Comparison of ENCODE assay signal across 17 cellular contexts in genomic region chr20:3869839-3870634, GRCh38. TPM values are rescaled to one million over a fixed set of nuclear protein-coding genes. Genes with fewer than 3 reads are reported as not detected.
DNase-seq lines count a peak whose midpoint lies in the region; ATAC-seq and TF ChIP-seq lines count a peak whose summit lies in the region.
"Had no signal": no experiment of that assay in that cellular context is flagged by ENCODE, and none has a peak within 500 bp of the region (broad histone marks: within the 10 kb centered on the region; RNA-seq: fewer than 3 reads in every experiment).

No MANE protein-coding gene starts in this region.

- H3K27ac Mint-ChIP-seq in endothelial cell (ENCODE audit: unreplicated experiment), result peak overlapping the region; percentile 61
- peak overlapping the region in 3 of 9 donors; percentile 22 to 77 (median 31) for H3K27ac Mint-ChIP-seq in naive thymus-derived CD4-positive, alpha-beta T cell
- H3K27ac Mint-ChIP-seq in activated naive CD4-positive, alpha-beta T cell treated with anti-CD3 and anti-CD28 coated beads, Interleukin-2, amount 50 U/mL, for 72 hours, result no peak overlapping the region

- no peak overlapping the region for H3K4me3 Mint-ChIP-seq in endothelial cell (ENCODE audit: unreplicated experiment)
- no peak overlapping the region for H3K4me3 Mint-ChIP-seq in naive thymus-derived CD4-positive, alpha-beta T cell

- CTCF ChIA-PET in naive thymus-derived CD4-positive, alpha-beta T cell (lab: Charles Lee), result no interaction called here

- no peaks in the 10 kb centered on the region for H3K27me3 ChIP-seq in cardiac muscle cell
- H3K27me3 ChIP-seq in heart right ventricle, result no peaks in the 10 kb centered on the region
- no peaks in the 10 kb centered on the region for H3K27me3 ChIP-seq in naive thymus-derived CD4-positive, alpha-beta T cell (ENCODE audit: control insufficient read depth in 2 of 2, insufficient read depth in 2 of 2, low read length in 2 of 2)

- H3K4me3 ChIP-seq in cardiac muscle cell (no peak overlapping the region), heart right ventricle (no peak overlapping the region)
- no peak overlapping the region for H3K4me3 ChIP-seq in naive thymus-derived CD4-positive, alpha-beta T cell (ENCODE audit: low read length)

- H3K9me3 Mint-ChIP-seq in endothelial cell (ENCODE audit: unreplicated experiment), result no peaks in the 10 kb centered on the region
- H3K9me3 Mint-ChIP-seq in naive thymus-derived CD4-positive, alpha-beta T cell, result no peaks in the 10 kb centered on the region
- no peaks in the 10 kb centered on the region for H3K9me3 Mint-ChIP-seq in activated naive CD4-positive, alpha-beta T cell treated with anti-CD3 and anti-CD28 coated beads, Interleukin-2, amount 50 U/mL, for 72 hours

- peak overlapping the region; percentile 48 for H3K27ac ChIP-seq in cardiac muscle cell
- no peak overlapping the region for H3K27ac ChIP-seq in heart right ventricle
- H3K27ac ChIP-seq in naive thymus-derived CD4-positive, alpha-beta T cell (ENCODE audit: low read depth, low read length), result peak overlapping the region; percentile 13
- H3K27ac ChIP-seq: HL-60 had no signal

- no peaks in the 10 kb centered on the region for H3K4me1 ChIP-seq in cardiac muscle cell (ENCODE audit: low read depth)
- H3K4me1 ChIP-seq in heart right ventricle, result peaks cover 0 to 30% (median 0%) of the 10 kb centered on the region in 9 donors
- H3K4me1 ChIP-seq in naive thymus-derived CD4-positive, alpha-beta T cell (ENCODE audit: control insufficient read depth in 2 of 2, insufficient read depth in 2 of 2, low read length in 2 of 2), result no peaks in the 10 kb centered on the region

- no peaks in the 10 kb centered on the region for H3K9me3 ChIP-seq in cardiac muscle cell (ENCODE audit: low read depth)
- no peaks in the 10 kb centered on the region for H3K9me3 ChIP-seq in heart right ventricle
- no peaks in the 10 kb centered on the region for H3K9me3 ChIP-seq in naive thymus-derived CD4-positive, alpha-beta T cell (ENCODE audit: control insufficient read depth in 2 of 3, low read length in 3 of 3)

- WGBS in heart right ventricle, 2 donors, result 83 to 85% methylated on average over 10 of the region's 10 CpGs

- TF ChIP-seq CTCF in cardiac muscle cell (IDR thresholded peaks at IDR 0.05; ENCODE audit: low read depth, low read length), result no peak
- no peak for TF ChIP-seq CTCF in heart right ventricle (IDR thresholded peaks at IDR 0.05)
- no peak for TF ChIP-seq CTCF in endothelial cell (IDR thresholded peaks at IDR 0.05; ENCODE audit: unreplicated experiment)

- peaks cover 56% of the 10 kb centered on the region for H3K36me3 Mint-ChIP-seq in endothelial cell (ENCODE audit: low read depth, unreplicated experiment)
- H3K36me3 Mint-ChIP-seq in naive thymus-derived CD4-positive, alpha-beta T cell, result peaks cover 0 to 24% (median 9%) of the 10 kb centered on the region in 5 donors
- peaks cover 0 to 17% of the 10 kb centered on the region in 2 donors for H3K36me3 Mint-ChIP-seq in activated naive CD4-positive, alpha-beta T cell treated with anti-CD3 and anti-CD28 coated beads, Interleukin-2, amount 50 U/mL, for 72 hours

- DNase-seq in cardiac muscle cell (ENCODE audit: low read depth in 1 of 2, low spot score in 1 of 2) (no peak), heart right ventricle (no peak), endothelial cell (ENCODE audit: low spot score) (no peak), SKM-1 (lab: John Stamatoyannopoulos, UW; ENCODE audit: unreplicated experiment) (no peak), NCI-H446 treated with DMSO at 0.1 percent for 48 hours (lab: John Stamatoyannopoulos, UW) (no peak)
- DNase-seq in naive thymus-derived CD4-positive, alpha-beta T cell, result no peak
- DNase-seq in activated naive CD4-positive, alpha-beta T cell treated with anti-CD3 and anti-CD28 coated beads, Interleukin-2, amount 50 U/mL, for 72 hours (ENCODE audit: low spot score in 2 of 2), result no peak
- DNase-seq: AML-193, DND-41, GDM1, KBM-7, NCI-H1694, NCI-H748 treated with DMSO at 0.1 percent for 48 hours, SHP77 had no signal

- peaks cover 15% of the 10 kb centered on the region for H3K27me3 Mint-ChIP-seq in endothelial cell (ENCODE audit: unreplicated experiment)
- no peaks in the 10 kb centered on the region for H3K27me3 Mint-ChIP-seq in naive thymus-derived CD4-positive, alpha-beta T cell

- intact Hi-C loops in heart right ventricle (cut with DNase I), result loop anchor here in 2 of 10 donors (10.0 kb wide), 2 partner anchors 135 to 205 kb away; no protein-coding TSS in a partner anchor
- intact Hi-C loops in naive thymus-derived CD4-positive, alpha-beta T cell (cut with micrococcal nuclease), result no loop called here

- POLR2A ChIA-PET in naive thymus-derived CD4-positive, alpha-beta T cell (lab: Charles Lee), result no interaction called here

- ATAC-seq in heart right ventricle (no peak), HG03354 (IDR thresholded peaks at IDR 0.05; ENCODE audit: poor library complexity, severe bottlenecking, unreplicated experiment) (no peak)
- no peak for ATAC-seq in naive thymus-derived CD4-positive, alpha-beta T cell
- no peak for ATAC-seq in activated naive CD4-positive, alpha-beta T cell treated with anti-CD3 and anti-CD28 coated beads, Interleukin-2, amount 50 U/mL, for 72 hours
- ATAC-seq: Panc1 had no signal

- H3K36me3 ChIP-seq in cardiac muscle cell, result peaks cover 7% of the 10 kb centered on the region
- H3K36me3 ChIP-seq in heart right ventricle, result peaks cover 0 to 98% (median 37%) of the 10 kb centered on the region in 9 donors
- H3K36me3 ChIP-seq in naive thymus-derived CD4-positive, alpha-beta T cell (ENCODE audit: control insufficient read depth in 2 of 3, insufficient read depth in 3 of 3, low read length in 3 of 3), result peaks cover 0 to 75% (median 4%) of the 10 kb centered on the region in 3 experiments

- H3K4me1 Mint-ChIP-seq in endothelial cell (ENCODE audit: unreplicated experiment), result peaks cover 8% of the 10 kb centered on the region
- H3K4me1 Mint-ChIP-seq in naive thymus-derived CD4-positive, alpha-beta T cell, result peaks cover 8 to 21% (median 17%) of the 10 kb centered on the region in 7 donors

RNA-seq across cellular contexts. Expression of gene PANK2, which starts 19.1 kb away (rescaled TPM):
- 29.2 and 33.4 TPM in 2 replicates for total RNA-seq in cardiac muscle cell
- polyA plus RNA-seq in cardiac muscle cell, result 21.0 and 24.1 TPM in 2 replicates
- 10 to 100 TPM; 12.2 to 25.1 (median 17.2) TPM for total RNA-seq in heart right ventricle
- 10 to 100 TPM; 18.8 to 20.1 TPM for polyA plus RNA-seq in heart right ventricle
- 53.7 TPM for total RNA-seq in endothelial cell (ENCODE audit: unreplicated experiment)
- total RNA-seq in naive thymus-derived CD4-positive, alpha-beta T cell, result 10 to 100 TPM; 42.4 to 69.7 (median 59.1) TPM
- polyA plus RNA-seq in naive thymus-derived CD4-positive, alpha-beta T cell, result 10 to 100 TPM; 39.0 to 46.9 TPM
- 10 to 100 TPM; 56.0 to 64.7 TPM for total RNA-seq in activated naive CD4-positive, alpha-beta T cell treated with anti-CD3 and anti-CD28 coated beads, Interleukin-2, amount 50 U/mL, for 72 hours

RNA-seq across cellular contexts. Expression of gene MAVS, which starts 23.4 kb away (rescaled TPM):
- total RNA-seq in cardiac muscle cell (34.7 and 40.9 TPM in 2 replicates), heart right ventricle (10 to 100 TPM; 36.3 to 48.7 (median 46.1) TPM), endothelial cell (ENCODE audit: unreplicated experiment) (111 TPM)
- polyA plus RNA-seq in cardiac muscle cell (15.0 and 19.8 TPM in 2 replicates), heart right ventricle (10 to 100 TPM; 17.5 to 38.6 TPM)
- 10 to 100 TPM; 23.3 to 49.9 (median 41.5) TPM for total RNA-seq in naive thymus-derived CD4-positive, alpha-beta T cell
- 10 to 100 TPM in 1 of 2 donors, 1 to 10 TPM in 1; 3.5 to 10.1 TPM for polyA plus RNA-seq in naive thymus-derived CD4-positive, alpha-beta T cell
- 10 to 100 TPM; 22.5 to 30.1 TPM for total RNA-seq in activated naive CD4-positive, alpha-beta T cell treated with anti-CD3 and anti-CD28 coated beads, Interleukin-2, amount 50 U/mL, for 72 hours

RNA-seq across cellular contexts. Expression of gene AP5S1, which starts 49.7 kb away (rescaled TPM):
- total RNA-seq in cardiac muscle cell, result 7.6 and 15.5 TPM in 2 replicates
- polyA plus RNA-seq in cardiac muscle cell, result 4.7 and 22.9 TPM in 2 replicates
- 10 to 100 TPM; 12.0 to 17.5 (median 14.7) TPM for total RNA-seq in heart right ventricle
- polyA plus RNA-seq in heart right ventricle, result 1 to 10 TPM; 7.2 to 9.8 TPM
- 9.9 TPM for total RNA-seq in endothelial cell (ENCODE audit: unreplicated experiment)
- total RNA-seq in naive thymus-derived CD4-positive, alpha-beta T cell, result 10 to 100 TPM in 4 of 5 experiments, 1 to 10 TPM in 1; 7.9 to 14.0 (median 10.8) TPM
- polyA plus RNA-seq in naive thymus-derived CD4-positive, alpha-beta T cell, result 10 to 100 TPM; 19.8 to 25.9 TPM
- 10 to 100 TPM; 10.6 to 17.8 TPM for total RNA-seq in activated naive CD4-positive, alpha-beta T cell treated with anti-CD3 and anti-CD28 coated beads, Interleukin-2, amount 50 U/mL, for 72 hours

Comparison
In these comparisons a context has a peak if more than half of its experiments do, and no peak if none do; other contexts are left out.
1. H3K27ac ChIP-seq: peak in cardiac muscle cell (single experiment) and naive thymus-derived CD4-positive, alpha-beta T cell (single experiment); none in heart right ventricle (0 of 10).